Comparison of ENCODE assay signal across 8 cellular contexts in the genomic region with DNA sequence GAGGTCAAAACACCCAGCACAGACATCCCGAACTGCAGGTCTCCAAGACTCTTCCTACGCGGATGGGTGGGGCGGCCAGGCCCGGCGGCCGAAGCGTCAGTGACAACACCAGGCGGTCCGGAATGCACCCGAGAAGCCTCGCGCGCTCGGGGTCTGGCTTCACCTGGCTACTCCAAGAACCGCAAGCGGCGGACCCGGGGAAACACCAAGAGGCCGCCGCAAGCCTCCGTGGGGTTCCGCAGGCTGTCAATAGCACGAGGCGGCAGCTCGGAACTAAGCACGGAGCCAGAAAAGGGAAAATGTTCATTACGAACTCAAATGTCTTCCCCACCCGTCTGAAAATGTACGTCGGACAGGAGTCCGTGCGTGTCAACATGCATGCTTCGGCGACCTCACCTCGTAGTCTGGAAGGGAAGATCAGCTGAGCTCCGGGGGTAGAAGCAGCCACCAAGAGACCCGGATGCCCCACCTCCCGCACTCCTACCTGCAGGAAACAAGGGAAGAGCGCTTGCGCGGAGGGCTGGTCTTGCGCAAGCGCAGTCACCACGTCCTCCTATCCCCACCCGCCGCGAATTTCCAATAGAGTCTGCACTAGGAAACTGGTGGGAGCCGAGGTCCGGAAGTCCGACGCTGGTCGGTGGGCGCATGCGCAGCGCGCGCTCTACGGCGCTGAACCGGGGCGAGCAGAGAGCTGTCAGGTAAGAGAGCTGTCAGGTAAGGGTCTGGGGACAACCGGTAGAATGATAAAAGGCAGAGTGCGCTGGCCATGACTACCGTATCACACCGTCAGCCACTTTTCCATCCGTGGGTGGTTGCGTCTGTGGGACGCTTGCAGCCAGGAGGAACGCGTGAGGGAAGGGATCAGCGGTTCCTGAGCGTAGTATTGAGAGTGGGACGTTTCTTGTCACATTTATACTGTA. TPM values are rescaled to one million over a fixed set of nuclear protein-coding genes. Genes with fewer than 3 reads are reported as not detected.
DNase-seq lines count a peak whose midpoint lies in the region; ATAC-seq and TF ChIP-seq lines count a peak whose summit lies in the region.

Gene GPATCH11 (plus strand): TSS at position 646 of the 920 bp plus-strand sequence. CDS start 3,864 bp downstream, outside the sequence.
Gene HEATR5B (minus strand): TSS at position 500 of the 920 bp plus-strand sequence. CDS start 958 bp downstream, outside the sequence.

- H3K27ac ChIP-seq in CD4-positive, CD25-positive, alpha-beta regulatory T cell (ENCODE audit: insufficient read depth, low read length, poor library complexity, severe bottlenecking), result peak within 1 kb of the TSS; percentile 75
- no peak within 1 kb of the TSS for H3K27ac ChIP-seq in ectodermal cell (ENCODE audit: insufficient read depth, low read depth, low read length, poor library complexity, severe bottlenecking)
- peak within 1 kb of the TSS; percentile 89 for H3K27ac ChIP-seq in lower lobe of right lung

- no peaks in the 10 kb centered on the region for H3K9me3 Mint-ChIP-seq in CD4-positive, CD25-positive, alpha-beta regulatory T cell

- peak within 1 kb of the TSS; percentile 96 for H3K4me3 ChIP-seq in CD4-positive, CD25-positive, alpha-beta regulatory T cell (ENCODE audit: low read depth, low read length)
- H3K4me3 ChIP-seq in ectodermal cell (ENCODE audit: insufficient read depth, low read depth, low read length) (peak within 1 kb of the TSS; percentile 96), lower lobe of right lung (peak within 1 kb of the TSS; percentile 98)

- intact Hi-C loops in lower lobe of right lung (cut with DNase I), result no loop called here

- no peak within 1 kb of the TSS for H3K27ac Mint-ChIP-seq in CD4-positive, CD25-positive, alpha-beta regulatory T cell

- no peaks in the 10 kb centered on the region for H3K9me3 ChIP-seq in CD4-positive, CD25-positive, alpha-beta regulatory T cell (ENCODE audit: control insufficient read depth in 2 of 2, low read length in 2 of 2)
- H3K9me3 ChIP-seq in ectodermal cell (ENCODE audit: control insufficient read depth, low read length) (no peaks in the 10 kb centered on the region), lower lobe of right lung (no peaks in the 10 kb centered on the region)

- peak; percentile 86 to 95 (median 91) for DNase-seq in CD4-positive, CD25-positive, alpha-beta regulatory T cell
- peak; percentile 95 for DNase-seq in NCI-H774 (lab: John Stamatoyannopoulos, UW)
- DNase-seq in activated CD4-positive, alpha-beta T cell treated with anti-CD3 and anti-CD28 coated beads, Interleukin-2, amount 50 U/mL, for 48 hours, result peak; percentile 91 to 94
- DNase-seq in lower lobe of right lung, result peak; percentile 95
- peak; percentile 87 to 93 (median 87) for DNase-seq in stimulated activated CD4-positive, alpha-beta T cell treated with anti-CD3 and anti-CD28 coated beads, TNF-alpha, amount 100 ng/mL, for 24 hours (ENCODE audit: low read depth in 3 of 3)

- TF ChIP-seq CTCF in lower lobe of right lung (IDR thresholded peaks at IDR 0.05), result no peak

- no peaks in the 10 kb centered on the region for H3K27me3 Mint-ChIP-seq in CD4-positive, CD25-positive, alpha-beta regulatory T cell

- peaks cover 38 to 49% (median 44%) of the 10 kb centered on the region in 4 donors for H3K4me1 Mint-ChIP-seq in CD4-positive, CD25-positive, alpha-beta regulatory T cell

- WGBS in ectodermal cell, 2 experiments, result 0% methylated on average over 72 to 74 of the region's 74 CpGs

- peak; percentile 80 to 81 for ATAC-seq in CD4-positive, CD25-positive, alpha-beta regulatory T cell (ENCODE audit: low read depth in 2 of 2)
- ATAC-seq in GM19438 (IDR thresholded peaks at IDR 0.05; ENCODE audit: low read depth, unreplicated experiment) (peak; percentile 83), HG03571 (IDR thresholded peaks at IDR 0.05; ENCODE audit: unreplicated experiment) (peak; percentile 73), lower lobe of right lung (peak; percentile 99)

- peaks cover 13% of the 10 kb centered on the region for H3K36me3 ChIP-seq in CD4-positive, CD25-positive, alpha-beta regulatory T cell (ENCODE audit: control insufficient read depth, insufficient read depth, low read length)
- H3K36me3 ChIP-seq in ectodermal cell (ENCODE audit: control insufficient read depth, insufficient read depth, low read length), result no peaks in the 10 kb centered on the region
- peaks cover 32% of the 10 kb centered on the region for H3K36me3 ChIP-seq in lower lobe of right lung

- no peak within 1 kb of the TSS for H3K4me3 Mint-ChIP-seq in CD4-positive, CD25-positive, alpha-beta regulatory T cell

- H3K4me1 ChIP-seq in CD4-positive, CD25-positive, alpha-beta regulatory T cell (ENCODE audit: control insufficient read depth, insufficient read depth, low read length, poor library complexity, severe bottlenecking), result peaks cover 57% of the 10 kb centered on the region
- no peaks in the 10 kb centered on the region for H3K4me1 ChIP-seq in ectodermal cell (ENCODE audit: control insufficient read depth, insufficient read depth, low read length)
- peaks cover 55% of the 10 kb centered on the region for H3K4me1 ChIP-seq in lower lobe of right lung

- peaks cover 28% of the 10 kb centered on the region for H3K36me3 Mint-ChIP-seq in CD4-positive, CD25-positive, alpha-beta regulatory T cell

- H3K27me3 ChIP-seq in CD4-positive, CD25-positive, alpha-beta regulatory T cell (ENCODE audit: control insufficient read depth, insufficient read depth, low read length), result no peaks in the 10 kb centered on the region
- H3K27me3 ChIP-seq in ectodermal cell (ENCODE audit: control insufficient read depth, insufficient read depth, low read length, poor library complexity, severe bottlenecking) (no peaks in the 10 kb centered on the region), lower lobe of right lung (ENCODE audit: low read depth) (no peaks in the 10 kb centered on the region)

RNA-seq across cellular contexts. Expression of gene GPATCH11, which starts in this region (rescaled TPM):
- total RNA-seq in CD4-positive, CD25-positive, alpha-beta regulatory T cell, result 10.5 TPM
- 10 to 100 TPM in 2 of 4 donors, 1 to 10 TPM in 2; 9.6 to 11.3 (median 10.2) TPM for polyA plus RNA-seq in CD4-positive, CD25-positive, alpha-beta regulatory T cell
- 11.3 TPM for polyA plus RNA-seq in ectodermal cell (2013, experiment 1 of 4)
- polyA plus RNA-seq in ectodermal cell (2013, experiment 2 of 4), result 11.3 TPM
- 9.9 TPM for polyA plus RNA-seq in ectodermal cell (2013, experiment 3 of 4)
- 10.8 TPM for polyA plus RNA-seq in ectodermal cell (2013, experiment 4 of 4)
- total RNA-seq in lower lobe of right lung, result 10.8 TPM

RNA-seq across cellular contexts. Expression of gene HEATR5B, which starts in this region (rescaled TPM):
- total RNA-seq in CD4-positive, CD25-positive, alpha-beta regulatory T cell, result 49.1 TPM
- 10 to 100 TPM in 2 of 4 donors, 1 to 10 TPM in 2; 7.4 to 13.6 (median 9.8) TPM for polyA plus RNA-seq in CD4-positive, CD25-positive, alpha-beta regulatory T cell
- polyA plus RNA-seq in ectodermal cell (2013, experiment 1 of 4), result 16.3 TPM
- polyA plus RNA-seq in ectodermal cell (2013, experiment 2 of 4), result 19.1 TPM
- polyA plus RNA-seq in ectodermal cell (2013, experiment 3 of 4), result 11.1 TPM
- polyA plus RNA-seq in ectodermal cell (2013, experiment 4 of 4), result 13.7 TPM
- 33.9 TPM for total RNA-seq in lower lobe of right lung
